In the genomic region with DNA sequence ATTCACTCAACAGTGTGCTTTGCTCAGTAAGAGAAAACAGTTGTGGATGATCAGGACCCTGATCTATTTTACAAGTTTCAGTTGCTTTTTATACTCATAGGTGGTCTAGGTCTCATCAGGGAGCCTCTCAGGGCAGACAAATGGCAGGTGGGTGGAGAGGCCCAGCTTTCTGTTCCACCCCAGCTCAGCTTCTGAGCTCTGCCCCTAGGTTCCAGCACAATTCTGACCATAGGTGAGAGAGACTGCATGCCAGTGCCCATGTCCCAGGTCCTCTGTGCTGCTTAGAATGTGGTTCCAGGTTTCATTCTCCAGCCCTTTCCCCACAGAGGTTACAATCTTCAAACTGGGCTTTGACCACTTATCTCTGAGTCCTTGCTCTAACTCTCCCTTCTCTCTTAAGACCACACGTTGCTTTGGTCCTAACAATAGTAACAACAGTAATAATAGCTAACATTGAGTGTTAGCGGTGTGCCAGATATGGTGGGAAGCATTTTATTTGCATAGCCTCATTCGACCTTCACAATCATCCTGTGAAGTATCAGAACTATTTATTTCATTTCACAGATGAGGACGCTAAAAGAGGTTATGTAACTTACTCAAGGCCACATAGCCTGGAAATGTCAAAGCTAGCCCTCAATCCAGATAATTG, we compare ENCODE assay signal across 11 cellular contexts.
DNase-seq lines count a peak whose midpoint lies in the region; ATAC-seq, FAIRE-seq and TF ChIP-seq lines count a peak whose summit lies in the region.
"Had no signal": no experiment of that assay in that cellular context is flagged by ENCODE, and none has a peak within 500 bp of the region (broad histone marks: within the 10 kb centered on the region; RNA-seq: fewer than 3 reads in every experiment).

No MANE protein-coding gene starts in this region.

- no peak for TF ChIP-seq POLR2A in H54 (IDR thresholded peaks at IDR 0.05; ENCODE audit: low read depth, low read length)

- no peak for TF ChIP-seq CTCF in GM10266 (IDR thresholded peaks at IDR 0.05; ENCODE audit: control insufficient read depth, insufficient read depth, low read depth, missing control alignments)

- peak; percentile 42 for DNase-seq in GM10266 (ENCODE audit: extremely low spot score)
- DNase-seq in GM19239 (ENCODE audit: insufficient read length, low spot score): no peak
- no peak for DNase-seq in H54 (ENCODE audit: insufficient read length, low spot score)
- DNase-seq in NCI-H1417 treated with DMSO at 0.1 percent for 48 hours (lab: John Stamatoyannopoulos, UW): no peak
- DNase-seq in GM19238 (ENCODE audit: insufficient read length, low spot score): no peak
- no peak for DNase-seq in NCI-H1105 (lab: John Stamatoyannopoulos, UW)
- DNase-seq: NCI-H524 had no signal

- FAIRE-seq in GM19239 (lab: Jason Lieb, UNC) (peak; percentile 99), H54 (lab: Jason Lieb, UNC) (no peak)
- FAIRE-seq: bronchial epithelial cell, G401.6 had no signal

- ATAC-seq in HG02642 (IDR thresholded peaks at IDR 0.05; ENCODE audit: poor library complexity, unreplicated experiment) (peak; percentile 79), HG03469 (IDR thresholded peaks at IDR 0.05; ENCODE audit: unreplicated experiment) (peak; percentile 43)
